8 cellular contexts compared by ENCODE assay signal in genomic region chr2:212005077-212005671, GRCh38.
A peak's percentile ranks its signal among the peaks of the same experiment; 100 is the strongest.
DNase-seq lines count a peak whose midpoint lies in the region; TF ChIP-seq lines count a peak whose summit lies in the region.

No MANE protein-coding gene starts in this region.

- H3K9me2 ChIP-seq in GM23248 (ENCODE audit: insufficient read depth) = no peaks in the 10 kb centered on the region

- no peak overlapping the region for H3K4me2 ChIP-seq in GM23248 (ENCODE audit: unreplicated experiment)

- DNase-seq in DMS 273 (lab: John Stamatoyannopoulos, UW; ENCODE audit: unreplicated experiment) = peak; percentile 67
- no peak for DNase-seq in DMS 273 treated with DMSO at 0.1 percent for 48 hours (lab: John Stamatoyannopoulos, UW)
- DNase-seq in GM23248 = peak; percentile 51
- DNase-seq in LoVo (ENCODE audit: low spot score) = peak; percentile 25
- DNase-seq in iPS-NIHi7 (ENCODE audit: extremely low spot score) = peak; percentile 50
- no peak for DNase-seq in activated T-cell treated with anti-CD3 and anti-CD28 coated beads, Interleukin-2, amount 50 U/mL, for 1 hour
- no peak for DNase-seq in esophagus muscularis mucosa (ENCODE audit: extremely low spot score)

- in situ Hi-C loops in GM23248 (cut with MboI) = no loop called here

- TF ChIP-seq EP300 in esophagus muscularis mucosa (IDR thresholded peaks at IDR 0.05) = no peak

- H3K9me3 ChIP-seq in GM23248 (ENCODE audit: low read depth) = no peaks in the 10 kb centered on the region
- no peaks in the 10 kb centered on the region for H3K9me3 ChIP-seq in esophagus muscularis mucosa

- H2AFZ ChIP-seq in GM23248 = no peak overlapping the region

- H3K4me1 ChIP-seq in GM23248 (ENCODE audit: insufficient read depth) = no peaks in the 10 kb centered on the region
- no peaks in the 10 kb centered on the region for H3K4me1 ChIP-seq in esophagus muscularis mucosa

- no peaks in the 10 kb centered on the region for H3K79me2 ChIP-seq in GM23248 (ENCODE audit: insufficient read depth)

- intact Hi-C loops in esophagus muscularis mucosa (cut with DNase I) = no loop called here

- H3K27me3 ChIP-seq in GM23248 (replicated peaks; ENCODE audit: insufficient read depth) (no peaks in the 10 kb centered on the region), esophagus muscularis mucosa (no peaks in the 10 kb centered on the region)

- H3K27ac ChIP-seq in GM23248 = no peak overlapping the region
- H3K27ac ChIP-seq in VCaP = no peak overlapping the region
- H3K27ac ChIP-seq in esophagus muscularis mucosa (replicated peaks in 1 of 4) = no peak overlapping the region

- no peaks in the 10 kb centered on the region for H4K20me1 ChIP-seq in GM23248 (ENCODE audit: insufficient read depth)

- no peak overlapping the region for H3K9ac ChIP-seq in GM23248

- no peak for TF ChIP-seq POLR2A in esophagus muscularis mucosa (IDR thresholded peaks at IDR 0.05; ENCODE audit: low read depth)

- 13 to 14% methylated on average over 6 of the region's 6 CpGs for WGBS in GM23248 (ENCODE audit: low coverage in 1 of 2, low lambda C conversion rate in 2 of 2, missing lambda C conversion rate in 2 of 2), 2 experiments
- WGBS in esophagus muscularis mucosa = 44% methylated on average over 6 of the region's 6 CpGs

- no peaks in the 10 kb centered on the region for H3F3A ChIP-seq in GM23248 (ENCODE audit: insufficient read depth)

- peak; percentile 85 for TF ChIP-seq CTCF in VCaP (conservative IDR thresholded peaks at IDR 0.05)
- no peak for TF ChIP-seq CTCF in esophagus muscularis mucosa (IDR thresholded peaks at IDR 0.05)

- H3K36me3 ChIP-seq in GM23248 (ENCODE audit: low read depth) = no peaks in the 10 kb centered on the region
- H3K36me3 ChIP-seq in esophagus muscularis mucosa = no peaks in the 10 kb centered on the region

- H3K4me3 ChIP-seq in GM23248 (no peak overlapping the region), esophagus muscularis mucosa (no peak overlapping the region)

Comparison
In these comparisons a context has a peak if more than half of its experiments do, and no peak if none do; other contexts are left out.
1. DNase-seq: peak in DMS 273 (single experiment), GM23248 (single experiment), LoVo (single experiment) and iPS-NIHi7 (single experiment); none in DMS 273 treated with DMSO at 0.1 percent for 48 hours (single experiment), activated T-cell treated with anti-CD3 and anti-CD28 coated beads, Interleukin-2, amount 50 U/mL, for 1 hour (single experiment) and esophagus muscularis mucosa (single experiment).